ENCODE assay signal across 20 cellular contexts in genomic region chr2:8628870-8629209, GRCh38. TPM values are rescaled to one million over a fixed set of nuclear protein-coding genes. Genes with fewer than 3 reads are reported as not detected.
DNase-seq lines count a peak whose midpoint lies in the region; ATAC-seq, FAIRE-seq and TF ChIP-seq lines count a peak whose summit lies in the region.
"Had no signal": no experiment of that assay in that cellular context is flagged by ENCODE, and none has a peak within 500 bp of the region (broad histone marks: within the 10 kb centered on the region; RNA-seq: fewer than 3 reads in every experiment).

No MANE protein-coding gene starts in this region.

- no peak overlapping the region for H2AFZ ChIP-seq in GM12878 (ENCODE audit: control insufficient read depth, low read depth, low read length)

- H3K4me2 ChIP-seq in GM12878 (ENCODE audit: control insufficient read depth, insufficient read depth): peak overlapping the region; percentile 47

- BruUV-seq in GM12878 (replicated peaks; lab: Mats Ljungman, UMichigan): no TSS peak

- RAD21 ChIA-PET in GM12878 (lab: Charles Lee; ENCODE audit: unreplicated experiment): interaction anchor here (0.7 to 1.4 kb wide), 4 partner anchors 23 to 53 kb away, joined by 3 to 6 read pairs (median 4); partner anchors contain the start of gene ID2

- peaks cover 9% of the 10 kb centered on the region; the same call in 1 of the 2 replicates for H3K4me1 ChIP-seq in GM12878 (ENCODE audit: control insufficient read depth, insufficient read depth, low read length)
- peaks cover 8 to 15% of the 10 kb centered on the region in 2 donors for H3K4me1 ChIP-seq in thyroid gland
- H3K4me1 ChIP-seq: gastroesophageal sphincter had no signal

- peak; percentile 68 for FAIRE-seq in GM12878 (lab: Jason Lieb, UNC)

- H3K27me3 ChIP-seq in GM12878 (replicated peaks in 1 of 2; ENCODE audit: control insufficient read depth in 2 of 2, insufficient read depth in 2 of 2, low read length in 1 of 2) (peaks cover 0 to 2% of the 10 kb centered on the region in 2 experiments; a peak in 1 of 4 replicates), thyroid gland (no peaks in the 10 kb centered on the region)
- H3K27me3 ChIP-seq: colonic mucosa, gastroesophageal sphincter, neutrophil had no signal

- intact Hi-C loops in GM12878 (cut with micrococcal nuclease; ENCODE audit: unreplicated experiment) (loop anchor here (5.0 kb wide), 1 partner anchor 82 kb away; no protein-coding TSS in a partner anchor), thyroid gland (cut with DNase I) (no loop called here)

- H3K9ac ChIP-seq in GM12878 (ENCODE audit: control insufficient read depth, insufficient read depth, low read length): no peak overlapping the region

- H4K20me1 ChIP-seq in GM12878 (ENCODE audit: control insufficient read depth, insufficient read depth): no peaks in the 10 kb centered on the region

- DNase-seq in NCI-H510A treated with DMSO at 0.1 percent for 48 hours (lab: John Stamatoyannopoulos, UW): peak; percentile 12
- DNase-seq in NCI-H510A (lab: John Stamatoyannopoulos, UW): no peak
- no peak for DNase-seq in GM12878 (ENCODE audit: low read depth, low spot score)
- peak; percentile 72 to 74 for DNase-seq in thyroid gland
- DNase-seq in UCSD-AML1 (lab: John Stamatoyannopoulos, UW; ENCODE audit: unreplicated experiment): no peak
- no peak for DNase-seq in AG20443 (ENCODE audit: low spot score)
- DNase-seq in DMS 273 (lab: John Stamatoyannopoulos, UW; ENCODE audit: unreplicated experiment): no peak
- DNase-seq: activated CD4-positive, CD25-positive, alpha-beta regulatory T cell treated with anti-CD3 and anti-CD28 coated beads, Interleukin-2, amount 50 U/mL, for 72 hours; activated CD8-positive, alpha-beta memory T cell treated with anti-CD3 and anti-CD28 coated beads, Interleukin-2, amount 50 U/mL, for 4 hours; activated naive CD4-positive, alpha-beta T cell treated with Interleukin-2 at 50 U/mL for 16 hours; CD8-positive, alpha-beta T cell; NCI-H1436 treated with DMSO at 0.1 percent for 48 hours; SHP77; stimulated activated CD4-positive, alpha-beta T cell treated with anti-CD3 and anti-CD28 coated beads, Interleukin-4, amount 100 ng/mL, for 1 hour; stimulated activated CD8-positive, alpha-beta memory T cell treated with anti-CD3 and anti-CD28 coated beads, Interleukin-4, amount 100 ng/mL, for 48 hours had no signal

- TF ChIP-seq POLR2A in GM12878 (IDR thresholded peaks at IDR 0.05; ENCODE audit: low read depth, low read length): no peak
- no peak for TF ChIP-seq POLR2A in thyroid gland (IDR thresholded peaks at IDR 0.05)

- H3K36me3 ChIP-seq in GM12878 (ENCODE audit: control insufficient read depth in 2 of 2, insufficient read depth in 2 of 2, low read length in 1 of 2) (no peaks in the 10 kb centered on the region), thyroid gland (no peaks in the 10 kb centered on the region)
- H3K36me3 ChIP-seq: colonic mucosa, gastroesophageal sphincter, neutrophil had no signal

- in situ Hi-C loops in GM12878 (cut with MboI): no loop called here

- H3K79me2 ChIP-seq in GM12878 (ENCODE audit: control insufficient read depth, insufficient read depth, low read length): no peaks in the 10 kb centered on the region

- no peak for TF ChIP-seq RAD21 in GM12878 (IDR thresholded peaks at IDR 0.05; ENCODE audit: insufficient read depth, low read depth, low read length)

- H3K27ac ChIP-seq in GM12878 (ENCODE audit: control insufficient read depth, insufficient read depth): no peak overlapping the region
- peak overlapping the region in 2 of 3 donors; percentile 60 to 74 for H3K27ac ChIP-seq in thyroid gland
- H3K27ac ChIP-seq: 22Rv1, gastroesophageal sphincter, neutrophil had no signal

- no peak for TF ChIP-seq EP300 in GM12878 (IDR thresholded peaks at IDR 0.05; ENCODE audit: borderline replicate concordance in 1 of 2, control insufficient read depth in 1 of 2, low read depth in 2 of 2, low read length in 2 of 2)

- H3K9me3 ChIP-seq in GM12878 (replicated peaks; ENCODE audit: control insufficient read depth, insufficient read depth, low read length) (no peaks in the 10 kb centered on the region), thyroid gland (no peaks in the 10 kb centered on the region)
- H3K9me3 ChIP-seq: colonic mucosa, gastroesophageal sphincter, neutrophil had no signal

- H3K4me3 ChIP-seq in GM12878 (no peak overlapping the region), thyroid gland (replicated peaks in 1 of 3) (no peak overlapping the region)
- H3K4me3 ChIP-seq: colonic mucosa, gastroesophageal sphincter had no signal

- POLR2A ChIA-PET in GM12878 (lab: Charles Lee): interaction anchor here (1.3 to 1.5 kb wide), 2 partner anchors 23 to 52 kb away, joined by 4 read pairs; no protein-coding TSS in a partner anchor

- SMC1A ChIA-PET in GM12878 (lab: Charles Lee; ENCODE audit: uncharacterized antibody, unreplicated experiment): interaction anchor here (0.7 to 2.0 kb wide), 8 partner anchors 14 to 1201 kb away, joined by 3 to 12 read pairs (median 4); partner anchors contain the start of gene ID2

- CTCF ChIA-PET in GM12878 (lab: Yijun Ruan, JAX): interaction anchor here (0.6 to 1.4 kb wide), 7 partner anchors 43 to 110 kb away, joined by 3 to 5 read pairs (median 3); partner anchors contain the start of gene ID2

- no peak for TF ChIP-seq CTCF in GM12878 (IDR thresholded peaks at IDR 0.05 in 2 of 3, conservative IDR thresholded peaks at IDR 0.05 in 1 of 3; ENCODE audit: control insufficient read depth in 2 of 3, extremely low read depth in 1 of 3, insufficient read depth in 1 of 3, low read depth in 3 of 3, low read length in 3 of 3)
- no peak for TF ChIP-seq CTCF in thyroid gland (IDR thresholded peaks at IDR 0.05)

- ATAC-seq in HG02885 (IDR thresholded peaks at IDR 0.05; ENCODE audit: poor library complexity, unreplicated experiment): peak; percentile 71
- ATAC-seq in GM12878: peak; percentile 84
- ATAC-seq: CD8-positive, alpha-beta T cell; gastroesophageal sphincter had no signal

- 3% methylated on average over 6 of the region's 6 CpGs for WGBS in GM12878 (ENCODE audit: insufficient coverage, insufficient replicate concordance, low lambda C conversion rate, missing lambda C conversion rate)
- 28 to 48% methylated on average over 2 to 6 of the region's 6 CpGs for WGBS in thyroid gland, 2 donors

TF ChIP-seq in GM12878, 131 proteins besides CTCF, POLR2A, EP300 and RAD21 (continues in another document):
- TF ChIP-seq CBFB (IDR thresholded peaks at IDR 0.05; ENCODE audit: low read depth) (no peak), RBBP5 (conservative IDR thresholded peaks at IDR 0.05) (no peak), KLF5 (IDR thresholded peaks at IDR 0.05; ENCODE audit: partially characterized antibody) (no peak), POU2F2 (IDR thresholded peaks at IDR 0.05; ENCODE audit: borderline replicate concordance, low read depth, low read length) (no peak), HDAC2 (IDR thresholded peaks at IDR 0.05) (no peak), STAT3 (IDR thresholded peaks at IDR 0.05; ENCODE audit: low read depth, low read length) (no peak), NFYA (IDR thresholded peaks at IDR 0.05; ENCODE audit: borderline replicate concordance, low read depth, low read length) (no peak), RB1 (IDR thresholded peaks at IDR 0.05; ENCODE audit: borderline replicate concordance) (no peak), CREM (IDR thresholded peaks at IDR 0.05; ENCODE audit: low read depth) (no peak), NR2F1 (conservative IDR thresholded peaks at IDR 0.05) (peak; percentile 49), SMAD5 (IDR thresholded peaks at IDR 0.05; ENCODE audit: low read depth) (no peak), HDGF (IDR thresholded peaks at IDR 0.05) (no peak)
- TF ChIP-seq, protein P1, sequence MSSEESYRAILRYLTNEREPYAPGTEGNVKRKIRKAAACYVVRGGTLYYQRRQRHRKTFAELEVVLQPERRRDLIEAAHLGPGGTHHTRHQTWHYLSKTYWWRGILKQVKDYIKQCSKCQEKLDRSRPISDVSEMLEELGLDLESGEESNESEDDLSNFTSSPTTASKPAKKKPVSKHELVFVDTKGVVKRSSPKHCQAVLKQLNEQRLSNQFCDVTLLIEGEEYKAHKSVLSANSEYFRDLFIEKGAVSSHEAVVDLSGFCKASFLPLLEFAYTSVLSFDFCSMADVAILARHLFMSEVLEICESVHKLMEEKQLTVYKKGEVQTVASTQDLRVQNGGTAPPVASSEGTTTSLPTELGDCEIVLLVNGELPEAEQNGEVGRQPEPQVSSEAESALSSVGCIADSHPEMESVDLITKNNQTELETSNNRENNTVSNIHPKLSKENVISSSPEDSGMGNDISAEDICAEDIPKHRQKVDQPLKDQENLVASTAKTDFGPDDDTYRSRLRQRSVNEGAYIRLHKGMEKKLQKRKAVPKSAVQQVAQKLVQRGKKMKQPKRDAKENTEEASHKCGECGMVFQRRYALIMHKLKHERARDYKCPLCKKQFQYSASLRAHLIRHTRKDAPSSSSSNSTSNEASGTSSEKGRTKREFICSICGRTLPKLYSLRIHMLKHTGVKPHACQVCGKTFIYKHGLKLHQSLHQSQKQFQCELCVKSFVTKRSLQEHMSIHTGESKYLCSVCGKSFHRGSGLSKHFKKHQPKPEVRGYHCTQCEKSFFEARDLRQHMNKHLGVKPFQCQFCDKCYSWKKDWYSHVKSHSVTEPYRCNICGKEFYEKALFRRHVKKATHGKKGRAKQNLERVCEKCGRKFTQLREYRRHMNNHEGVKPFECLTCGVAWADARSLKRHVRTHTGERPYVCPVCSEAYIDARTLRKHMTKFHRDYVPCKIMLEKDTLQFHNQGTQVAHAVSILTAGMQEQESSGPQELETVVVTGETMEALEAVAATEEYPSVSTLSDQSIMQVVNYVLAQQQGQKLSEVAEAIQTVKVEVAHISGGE (CRISPR knock-in tag; IDR thresholded peaks at IDR 0.05): no peak

RNA-seq across cellular contexts. Expression of gene ID2, which starts 53.0 kb away (rescaled TPM):
- 271 and 378 TPM in 2 replicates for total RNA-seq in GM12878 (2013; cell fraction: nucleolus; rRNA removed)
- total RNA-seq in GM12878 (2014; rRNA removed): 62.6 and 69.8 TPM in 2 replicates
- total RNA-seq in GM12878 (2014; rRNA removed; fragmentation: Illumina TruSeq; extraction: Trizol): 37.8 and 40.4 TPM in 2 replicates
- total RNA-seq in GM12878 (2021): 36.6 and 39.0 TPM in 2 replicates
- polyA plus RNA-seq in GM12878 (2011; ENCODE audit: low read depth): 6.1 TPM
- 388 and 613 TPM in 2 replicates for polyA plus RNA-seq in GM12878 (2011; rRNA removed)
- polyA plus RNA-seq in GM12878 (2011; cell fraction: cytosol; rRNA removed): 630 and 953 TPM in 2 replicates
- 989 and 1,075 TPM in 2 replicates for polyA plus RNA-seq in GM12878 (2011; cell fraction: nucleus; rRNA removed)
- 12.6 and 14.8 TPM in 2 replicates for polyA plus RNA-seq in GM12878 (2012)
- 32.4 and 44.6 TPM in 2 replicates for polyA plus RNA-seq in GM12878 (2014; fragmentation: Illumina TruSeq; extraction: Trizol)
- 10 to 100 TPM; 77.3 to 82.5 TPM for polyA plus RNA-seq in GM12878 (2014; fragmentation: Nextera tagmentation; extraction: Ambion mirVana)
- 116 and 162 TPM in 2 replicates for polyA plus RNA-seq in GM12878 (2014; rRNA removed)
- polyA plus RNA-seq in GM12878 (2016; fragmentation: Nextera tagmentation; extraction: Ambion mirVana): 10 to 100 TPM; 69.1 to 81.6 TPM
- 376 and 648 TPM in 2 replicates for polyA minus RNA-seq in GM12878 (2011; rRNA and poly(A)+ RNA removed)
- 107 and 121 TPM in 2 replicates for polyA minus RNA-seq in GM12878 (2011; cell fraction: cytosol; rRNA and poly(A)+ RNA removed)
- 445 and 634 TPM in 2 replicates for polyA minus RNA-seq in GM12878 (2011; cell fraction: nucleus; rRNA and poly(A)+ RNA removed)
- 100 to 1,000 TPM; 226 to 298 (median 247) TPM for total RNA-seq in thyroid gland

Comparison
In these comparisons a context has a peak if more than half of its experiments do, and no peak if none do; other contexts are left out.
1. DNase-seq: peak in NCI-H510A treated with DMSO at 0.1 percent for 48 hours (single experiment) and thyroid gland (2 of 2); none in NCI-H510A (single experiment), GM12878 (single experiment), UCSD-AML1 (single experiment), AG20443 (single experiment) and DMS 273 (single experiment).